ENCODE assay signal across 8 cellular contexts in the genomic region with DNA sequence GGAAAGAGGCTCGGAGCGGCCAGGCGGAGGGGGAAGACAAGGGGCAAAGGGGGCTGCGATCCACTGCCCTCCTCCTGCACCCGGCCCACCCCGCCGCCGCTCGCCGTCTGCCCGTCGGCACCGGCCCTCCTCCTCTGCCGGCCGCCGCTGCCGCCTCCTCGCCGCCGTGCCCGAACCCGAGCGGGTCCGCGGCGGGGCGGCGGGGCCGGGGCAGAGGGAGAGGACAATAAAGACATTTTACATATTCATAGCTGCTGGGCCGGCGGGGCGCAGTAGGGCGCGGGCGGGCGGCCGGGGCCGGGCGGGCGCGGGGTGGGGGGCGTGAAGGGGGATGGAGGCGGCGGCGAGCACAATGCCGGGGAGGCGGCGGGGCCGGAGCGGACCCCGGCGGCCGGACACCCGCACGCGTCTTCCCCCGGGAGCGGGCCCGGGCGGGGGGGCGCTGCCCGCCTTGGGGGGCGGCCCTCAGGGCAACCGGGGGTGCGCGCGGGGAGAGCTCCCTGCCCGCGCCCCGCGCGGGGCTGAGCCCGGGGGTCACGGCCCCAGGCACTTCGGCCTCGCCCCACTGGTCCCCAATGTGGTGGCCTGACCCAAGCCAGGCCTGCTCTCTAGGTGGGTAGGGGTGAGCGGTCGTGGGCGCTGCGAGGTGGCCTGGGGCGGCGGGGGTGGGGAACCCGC. TPM values are rescaled to one million over a fixed set of nuclear protein-coding genes. Genes with fewer than 3 reads are reported as not detected.
A peak's percentile ranks its signal among the peaks of the same experiment; 100 is the strongest.
DNase-seq lines count a peak whose midpoint lies in the region; ATAC-seq and TF ChIP-seq lines count a peak whose summit lies in the region.

No MANE protein-coding gene starts in this region.

- no peak for TF ChIP-seq CTCF in HL-60 (IDR thresholded peaks at IDR 0.05; ENCODE audit: insufficient read depth, low read length)
- no peak for TF ChIP-seq CTCF in heart right ventricle (IDR thresholded peaks at IDR 0.05)

- H3K9me3 ChIP-seq in heart right ventricle, result peaks cover 0 to 5% (median 0%) of the 10 kb centered on the region in 11 donors

- ATAC-seq in GM21360 (IDR thresholded peaks at IDR 0.05; ENCODE audit: unreplicated experiment), result peak; percentile 9
- peak in 6 of 8 donors; percentile 1 to 33 (median 6) for ATAC-seq in heart right ventricle

- WGBS in heart right ventricle, 2 donors, result 0 to 1% methylated on average over 35 to 80 of the region's 83 CpGs

- H3K27ac ChIP-seq in HL-60 (replicated peaks), result peak overlapping the region; percentile 95
- peak overlapping the region; percentile 85 to 96 (median 94) for H3K27ac ChIP-seq in heart right ventricle

- intact Hi-C loops in heart right ventricle (cut with DNase I), result loop anchor here in 5 of 10 donors (2.0 to 5.0 kb wide), 2 partner anchors 154 kb away; no protein-coding TSS in a partner anchor

- no peaks in the 10 kb centered on the region for H3K27me3 ChIP-seq in HL-60 (ENCODE audit: insufficient read depth, poor library complexity, severe bottlenecking)
- H3K27me3 ChIP-seq in heart right ventricle, result no peaks in the 10 kb centered on the region

- H3K36me3 ChIP-seq in heart right ventricle, result no peaks in the 10 kb centered on the region

- H3K4me3 ChIP-seq in HL-60 (replicated peaks; ENCODE audit: insufficient read depth, low read length) (peak overlapping the region; percentile 73), heart right ventricle (peak overlapping the region; percentile 67 to 99 (median 84))

- DNase-seq in D341Med (ENCODE audit: low spot score), result peak; percentile 79
- peak in 1 of 2 experiments; percentile 9 for DNase-seq in HL-60 (ENCODE audit: low read depth in 1 of 2, low spot score in 1 of 2)
- peak; percentile 12 for DNase-seq in activated T-helper 9 cell treated with anti-CD3 and anti-CD28 coated beads, Interleukin-2, amount 50 U/mL, for 16 hours (ENCODE audit: low read depth)
- peak in 1 of 2 donors; percentile 28 for DNase-seq in heart right ventricle
- DNase-seq in retina, result peak; percentile 53
- no peak for DNase-seq in HPDE6-E6E7 (ENCODE audit: extremely low spot score)
- no peak for DNase-seq in NCI-H524 (lab: John Stamatoyannopoulos, UW)

- H3K4me1 ChIP-seq in heart right ventricle, result peaks cover 6 to 38% (median 31%) of the 10 kb centered on the region in 9 donors

RNA-seq across cellular contexts. Expression of gene POU2F1, which starts 0.6 kb away (rescaled TPM):
- 10 to 100 TPM in 6 of 10 donors, 1 to 10 TPM in 4; 6.2 to 13.9 (median 10.4) TPM for total RNA-seq in heart right ventricle
- 1 to 10 TPM; 1.3 to 2.0 TPM for polyA plus RNA-seq in heart right ventricle

Comparison
In these comparisons a context has a peak if more than half of its experiments do, and no peak if none do; other contexts are left out.
1. DNase-seq: peak in D341Med (single experiment), activated T-helper 9 cell treated with anti-CD3 and anti-CD28 coated beads, Interleukin-2, amount 50 U/mL, for 16 hours (single experiment) and retina (single experiment); none in HPDE6-E6E7 (single experiment) and NCI-H524 (0 of 2).